16 cellular contexts compared by ENCODE assay signal in genomic region chr11:88352139-88352538, GRCh38. TPM values are rescaled to one million over a fixed set of nuclear protein-coding genes. Genes with fewer than 3 reads are reported as not detected.
DNase-seq lines count a peak whose midpoint lies in the region; ATAC-seq and TF ChIP-seq lines count a peak whose summit lies in the region.
"Had no signal": no experiment of that assay in that cellular context is flagged by ENCODE, and none has a peak within 500 bp of the region (broad histone marks: within the 10 kb centered on the region; RNA-seq: fewer than 3 reads in every experiment).

No MANE protein-coding gene starts in this region.

- no peak overlapping the region for H3K4me3 ChIP-seq in AG10803 (ENCODE audit: low read length)
- H3K4me3 ChIP-seq in astrocyte of the cerebellum (ENCODE audit: low read depth, low read length): no peak overlapping the region
- H3K4me3 ChIP-seq in esophagus muscularis mucosa: no peak overlapping the region
- H3K4me3 ChIP-seq: BLaER1 had no signal

- no peak overlapping the region for H3K4me3 Mint-ChIP-seq in HFFc6
- no peak overlapping the region for H3K4me3 Mint-ChIP-seq in activated T-cell treated with anti-CD3 and anti-CD28 coated beads, Interleukin-2, amount 50 U/mL, for 24 hours
- H3K4me3 Mint-ChIP-seq: activated CD8-positive, alpha-beta T cell treated with anti-CD3 and anti-CD28 coated beads, Interleukin-2, amount 10 ng/mL, durations not matched to agents 7 days and 5 days; activated naive CD8-positive, alpha-beta T cell; natural killer cell; WTC11 had no signal

- DNase-seq in AG10803 (ENCODE audit: low read depth): peak; percentile 69
- DNase-seq in HFFc6: peak; percentile 51
- peak; percentile 61 for DNase-seq in astrocyte of the cerebellum (ENCODE audit: low read depth)
- peak; percentile 47 for DNase-seq in fibroblast of the conjunctiva (ENCODE audit: low read depth)
- DNase-seq in activated T-cell treated with anti-CD3 and anti-CD28 coated beads, Interleukin-2, amount 50 U/mL, for 24 hours: no peak
- no peak for DNase-seq in esophagus muscularis mucosa (ENCODE audit: extremely low spot score)
- DNase-seq: activated CD8-positive, alpha-beta T cell treated with anti-CD3 and anti-CD28 coated beads, Interleukin-2, amount 10 ng/mL, durations not matched to agents 7 days and 5 days; HCEC 1CT; natural killer cell; NCI-H1417 treated with DMSO at 0.1 percent for 48 hours; NCI-H226 had no signal

- no peak for ATAC-seq in GM21786 (IDR thresholded peaks at IDR 0.05; ENCODE audit: unreplicated experiment)
- no peak for ATAC-seq in HG02588 (IDR thresholded peaks at IDR 0.05; ENCODE audit: unreplicated experiment)
- ATAC-seq: activated CD8-positive, alpha-beta T cell treated with anti-CD3 and anti-CD28 coated beads, Interleukin-2, amount 10 ng/mL, durations not matched to agents 7 days and 5 days; natural killer cell; WTC11 had no signal

- no peaks in the 10 kb centered on the region for H3K27me3 Mint-ChIP-seq in HFFc6 (ENCODE audit: insufficient read depth)
- H3K27me3 Mint-ChIP-seq in activated T-cell treated with anti-CD3 and anti-CD28 coated beads, Interleukin-2, amount 50 U/mL, for 24 hours: no peaks in the 10 kb centered on the region
- H3K27me3 Mint-ChIP-seq: activated naive CD8-positive, alpha-beta T cell had no signal

- peaks cover 0 to 10% (median 8%) of the 10 kb centered on the region in 4 donors for H3K4me1 ChIP-seq in esophagus muscularis mucosa
- H3K4me1 ChIP-seq: BLaER1 had no signal

- intact Hi-C loops in esophagus muscularis mucosa (cut with DNase I): no loop called here

- no peaks in the 10 kb centered on the region for H3K9me3 Mint-ChIP-seq in HFFc6
- no peaks in the 10 kb centered on the region for H3K9me3 Mint-ChIP-seq in activated T-cell treated with anti-CD3 and anti-CD28 coated beads, Interleukin-2, amount 50 U/mL, for 24 hours
- H3K9me3 Mint-ChIP-seq: natural killer cell, WTC11 had no signal

- H3K9me3 ChIP-seq in esophagus muscularis mucosa: no peaks in the 10 kb centered on the region
- H3K9me3 ChIP-seq: BLaER1 had no signal

- H3K36me3 Mint-ChIP-seq in HFFc6 (ENCODE audit: low read depth): no peaks in the 10 kb centered on the region
- H3K36me3 Mint-ChIP-seq in activated T-cell treated with anti-CD3 and anti-CD28 coated beads, Interleukin-2, amount 50 U/mL, for 24 hours (ENCODE audit: low read depth): no peaks in the 10 kb centered on the region
- H3K36me3 Mint-ChIP-seq: natural killer cell, WTC11 had no signal

- H3K27ac Mint-ChIP-seq in HFFc6: no peak overlapping the region
- no peak overlapping the region for H3K27ac Mint-ChIP-seq in activated T-cell treated with anti-CD3 and anti-CD28 coated beads, Interleukin-2, amount 50 U/mL, for 24 hours
- H3K27ac Mint-ChIP-seq: activated CD8-positive, alpha-beta T cell treated with anti-CD3 and anti-CD28 coated beads, Interleukin-2, amount 10 ng/mL, durations not matched to agents 7 days and 5 days; activated naive CD8-positive, alpha-beta T cell; natural killer cell; WTC11 had no signal

- TF ChIP-seq POLR2A in esophagus muscularis mucosa (IDR thresholded peaks at IDR 0.05; ENCODE audit: low read depth): no peak

- TF ChIP-seq CTCF in AG10803 (conservative IDR thresholded peaks at IDR 0.05; ENCODE audit: low read length): no peak
- TF ChIP-seq CTCF in HFFc6 (IDR thresholded peaks at IDR 0.05): no peak
- TF ChIP-seq CTCF in astrocyte of the cerebellum (IDR thresholded peaks at IDR 0.05; ENCODE audit: low read depth, low read length, missing control alignments): no peak
- no peak for TF ChIP-seq CTCF in esophagus muscularis mucosa (IDR thresholded peaks at IDR 0.05)

- no peaks in the 10 kb centered on the region for H3K36me3 ChIP-seq in esophagus muscularis mucosa
- H3K36me3 ChIP-seq: BLaER1 had no signal

- no peaks in the 10 kb centered on the region for H3K27me3 ChIP-seq in esophagus muscularis mucosa
- H3K27me3 ChIP-seq: BLaER1 had no signal

- no peak for TF ChIP-seq EP300 in esophagus muscularis mucosa (IDR thresholded peaks at IDR 0.05)

- peaks cover 26% of the 10 kb centered on the region for H3K4me1 Mint-ChIP-seq in HFFc6 (ENCODE audit: low read depth)
- H3K4me1 Mint-ChIP-seq in activated T-cell treated with anti-CD3 and anti-CD28 coated beads, Interleukin-2, amount 50 U/mL, for 24 hours (ENCODE audit: low read depth): peaks cover 32% of the 10 kb centered on the region

- H3K27ac ChIP-seq in esophagus muscularis mucosa (replicated peaks in 1 of 4): no peak overlapping the region
- H3K27ac ChIP-seq: BLaER1 had no signal

- in situ Hi-C loops in astrocyte of the cerebellum (cut with HindIII; ENCODE audit: low sequenced_read_pairs): no loop called here

RNA-seq across cellular contexts. Expression of gene CTSC, which starts 14.6 kb away (rescaled TPM):
- total RNA-seq in HFFc6 (2021; fragmentation: NEBNext Ultra II Directional; extraction: Animal tissue kit (Norgen Biotek cat#: 25700)): 100 to 1,000 TPM; 234 to 406 (median 384) TPM
- total RNA-seq in esophagus muscularis mucosa: 10 to 100 TPM; 22.1 to 59.0 (median 24.9) TPM

Comparison
In these comparisons a context has a peak if more than half of its experiments do, and no peak if none do; other contexts are left out.
1. DNase-seq: peak in AG10803 (single experiment), HFFc6 (single experiment), astrocyte of the cerebellum (single experiment) and fibroblast of the conjunctiva (single experiment); none in activated T-cell treated with anti-CD3 and anti-CD28 coated beads, Interleukin-2, amount 50 U/mL, for 24 hours (single experiment) and esophagus muscularis mucosa (single experiment).